In the genomic region with DNA sequence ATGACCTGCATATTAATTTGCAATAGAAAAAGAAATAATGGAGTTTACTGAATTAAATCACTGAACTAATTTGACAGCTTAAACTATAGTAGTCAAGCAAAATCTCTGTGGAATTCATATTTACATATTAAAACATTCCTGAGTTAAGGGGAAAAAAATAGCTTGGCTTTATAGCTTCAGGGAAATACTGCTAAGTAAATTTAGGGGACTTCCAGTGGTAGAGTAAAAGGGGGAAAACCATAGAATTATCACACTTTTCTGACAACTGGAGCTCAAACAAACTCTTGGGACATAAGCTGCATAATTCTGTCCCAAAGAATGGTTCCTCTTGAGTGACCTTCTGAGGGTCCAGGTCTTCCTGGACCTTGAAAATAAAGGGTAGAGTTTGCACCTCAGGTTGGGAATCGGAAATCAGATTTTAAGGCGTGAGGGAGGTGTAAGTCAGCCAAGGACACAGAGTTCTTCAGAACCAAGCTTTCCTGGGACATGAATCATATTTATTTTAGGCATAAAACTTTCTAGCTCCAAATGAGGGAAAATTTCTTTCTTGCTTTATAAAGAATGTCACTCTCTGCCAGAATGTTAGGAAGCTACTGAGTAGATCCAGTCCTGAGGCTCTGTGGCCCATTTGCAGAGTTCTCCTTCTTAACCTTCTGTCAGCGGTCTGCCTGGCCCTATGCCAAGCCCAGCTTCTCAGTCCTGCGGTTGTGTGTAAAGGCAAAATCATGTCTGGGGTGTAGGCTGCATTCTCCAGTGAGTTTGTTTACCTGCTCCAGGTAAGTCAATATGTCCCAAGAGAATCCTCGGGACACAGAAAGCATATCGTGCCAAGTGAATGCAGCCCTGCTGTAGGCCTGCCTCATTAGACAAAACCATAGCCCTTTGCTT, we compare ENCODE assay signal across 9 cellular contexts. TPM values are rescaled to one million over a fixed set of nuclear protein-coding genes. Genes with fewer than 3 reads are reported as not detected.
A peak's percentile ranks its signal among the peaks of the same experiment; 100 is the strongest.
DNase-seq lines count a peak whose midpoint lies in the region; ATAC-seq, FAIRE-seq and TF ChIP-seq lines count a peak whose summit lies in the region.
"Had no signal": no experiment of that assay in that cellular context is flagged by ENCODE, and none has a peak within 500 bp of the region (broad histone marks: within the 10 kb centered on the region; RNA-seq: fewer than 3 reads in every experiment).

No MANE protein-coding gene starts in this region.

- H3K18ac ChIP-seq in H1 (ENCODE audit: extremely low read depth, low read length) = no peak overlapping the region

- H2BK120ac ChIP-seq in H1 (replicated peaks; ENCODE audit: low read depth, low read length) = no peak overlapping the region

- no peak for TF ChIP-seq POLR2A in H1 (IDR thresholded peaks at IDR 0.05; ENCODE audit: control extremely low read depth in 1 of 2, low read depth in 2 of 2, low read length in 2 of 2)

- no peak overlapping the region for H3K4me3 Mint-ChIP-seq in osteocyte (ENCODE audit: unreplicated experiment)
- no peak overlapping the region for H3K4me3 Mint-ChIP-seq in activated T-helper 2 cell treated with anti-CD3 and anti-CD28 coated beads, Interferon-gamma antibody, Interleukin-2, Interleukin-4, amounts not matched to agents 10 μg/mL and 5 μg/mL and 100 μg/mL, durations not matched to agents 14 hours and 24 hours and 36 hours (ENCODE audit: low read depth)
- H3K4me3 Mint-ChIP-seq: activated CD4-positive, alpha-beta T cell treated with anti-CD3 and anti-CD28 coated beads, Interleukin-2, amount 10 ng/mL, durations not matched to agents 7 days and 5 days had no signal

- no peak for ATAC-seq in GM19397 (IDR thresholded peaks at IDR 0.05; ENCODE audit: unreplicated experiment)
- ATAC-seq in HG02840 (IDR thresholded peaks at IDR 0.05; ENCODE audit: low FRiP score, unreplicated experiment) = no peak
- no peak for ATAC-seq in GM21825 (IDR thresholded peaks at IDR 0.05; ENCODE audit: unreplicated experiment)

- H3K79me2 ChIP-seq in H1 (ENCODE audit: control insufficient read depth in 1 of 2, insufficient read depth in 2 of 2, low read length in 2 of 2) = no peaks in the 10 kb centered on the region

- TF ChIP-seq CTCF in H1 (IDR thresholded peaks at IDR 0.05; ENCODE audit: control extremely low read depth in 1 of 3, insufficient read depth in 1 of 3, low read depth in 1 of 3, low read length in 3 of 3) (no peak), osteocyte (IDR thresholded peaks at IDR 0.05) (no peak)

- no peak overlapping the region for H2AK5ac ChIP-seq in H1 (ENCODE audit: low read depth, low read length)

- H2BK15ac ChIP-seq in H1 (ENCODE audit: low read length) = no peak overlapping the region

- no peak for TF ChIP-seq EP300 in H1 (IDR thresholded peaks at IDR 0.05; ENCODE audit: borderline replicate concordance in 1 of 2, low read depth in 2 of 2, low read length in 2 of 2)

- intact Hi-C loops in activated T-helper 2 cell treated with anti-CD3 and anti-CD28 coated beads, Interferon-gamma antibody, Interleukin-2, Interleukin-4, amounts not matched to agents 10 μg/mL and 5 μg/mL and 100 μg/mL, durations not matched to agents 14 hours and 24 hours and 36 hours (cut with micrococcal nuclease) = no loop called here

- POLR2A ChIA-PET in H1 (lab: Charles Lee; ENCODE audit: partially characterized antibody) = interaction anchor here (1.8 kb wide), 1 partner anchor 52 kb away, joined by 5 read pairs; the partner anchor contains the start of gene CCNG2

- DNase-seq in DMS 273 treated with DMSO at 0.1 percent for 48 hours (lab: John Stamatoyannopoulos, UW) = peak; percentile 23
- peak; percentile 84 for DNase-seq in NCI-H2171 (lab: John Stamatoyannopoulos, UW)
- no peak for DNase-seq in H1 (ENCODE audit: low read depth in 1 of 2, low spot score in 2 of 2)
- peak; percentile 84 for DNase-seq in osteocyte (ENCODE audit: extremely low spot score, unreplicated experiment)
- DNase-seq in activated T-helper 2 cell treated with anti-CD3 and anti-CD28 coated beads, Interferon-gamma antibody, Interleukin-2, Interleukin-4, amounts not matched to agents 10 μg/mL and 5 μg/mL and 100 μg/mL, durations not matched to agents 14 hours and 24 hours and 36 hours (ENCODE audit: low spot score) = no peak
- DNase-seq: activated CD4-positive, alpha-beta T cell treated with anti-CD3 and anti-CD28 coated beads, Interleukin-2, amount 10 ng/mL, durations not matched to agents 7 days and 5 days had no signal

- peak overlapping the region; percentile 64 for H3K27ac Mint-ChIP-seq in osteocyte (ENCODE audit: unreplicated experiment)
- H3K27ac Mint-ChIP-seq in activated T-helper 2 cell treated with anti-CD3 and anti-CD28 coated beads, Interferon-gamma antibody, Interleukin-2, Interleukin-4, amounts not matched to agents 10 μg/mL and 5 μg/mL and 100 μg/mL, durations not matched to agents 14 hours and 24 hours and 36 hours = no peak overlapping the region
- H3K27ac Mint-ChIP-seq: activated CD4-positive, alpha-beta T cell treated with anti-CD3 and anti-CD28 coated beads, Interleukin-2, amount 10 ng/mL, durations not matched to agents 7 days and 5 days had no signal

- peaks cover 16% of the 10 kb centered on the region for H3K4me1 Mint-ChIP-seq in osteocyte (ENCODE audit: unreplicated experiment)
- H3K4me1 Mint-ChIP-seq in activated T-helper 2 cell treated with anti-CD3 and anti-CD28 coated beads, Interferon-gamma antibody, Interleukin-2, Interleukin-4, amounts not matched to agents 10 μg/mL and 5 μg/mL and 100 μg/mL, durations not matched to agents 14 hours and 24 hours and 36 hours (ENCODE audit: low read depth) = peaks cover 10% of the 10 kb centered on the region

- no peak overlapping the region for H4K8ac ChIP-seq in H1 (ENCODE audit: extremely low read depth, insufficient read depth, low read length)

- no peak overlapping the region for H3K4ac ChIP-seq in H1 (replicated peaks; ENCODE audit: insufficient read length, low read depth, low read length)

- peaks cover 27% of the 10 kb centered on the region for H3K27me3 Mint-ChIP-seq in osteocyte (ENCODE audit: unreplicated experiment)
- H3K27me3 Mint-ChIP-seq in activated T-helper 2 cell treated with anti-CD3 and anti-CD28 coated beads, Interferon-gamma antibody, Interleukin-2, Interleukin-4, amounts not matched to agents 10 μg/mL and 5 μg/mL and 100 μg/mL, durations not matched to agents 14 hours and 24 hours and 36 hours (ENCODE audit: low read depth) = peaks cover 27% of the 10 kb centered on the region

- H2AFZ ChIP-seq in H1 (ENCODE audit: low read length) = 0 out of 2 replicates have a peak overlapping the region, but pooled peaks have one; percentile 23

- no peak overlapping the region for H3K4me2 ChIP-seq in H1 (ENCODE audit: insufficient read depth in 1 of 2, low read depth in 2 of 2, low read length in 2 of 2)

- H4K91ac ChIP-seq in H1 (replicated peaks; ENCODE audit: insufficient read length, low read length) = no peak overlapping the region

- no peak overlapping the region for H3K23ac ChIP-seq in H1 (ENCODE audit: insufficient read length)

- H3K9me3 Mint-ChIP-seq in osteocyte (ENCODE audit: unreplicated experiment) = no peaks in the 10 kb centered on the region
- H3K9me3 Mint-ChIP-seq in activated T-helper 2 cell treated with anti-CD3 and anti-CD28 coated beads, Interferon-gamma antibody, Interleukin-2, Interleukin-4, amounts not matched to agents 10 μg/mL and 5 μg/mL and 100 μg/mL, durations not matched to agents 14 hours and 24 hours and 36 hours = no peaks in the 10 kb centered on the region

- TF ChIP-seq RAD21 in H1 (IDR thresholded peaks at IDR 0.05 in 1 of 2, conservative IDR thresholded peaks at IDR 0.05 in 1 of 2; ENCODE audit: low read depth in 2 of 2, low read length in 2 of 2) = no peak

- no peaks in the 10 kb centered on the region for H3K36me3 ChIP-seq in H1 (ENCODE audit: control insufficient read depth in 2 of 4, insufficient read depth in 4 of 4, low read length in 3 of 4)

- no peaks in the 10 kb centered on the region for H3K79me1 ChIP-seq in H1 (ENCODE audit: low read depth, low read length)

- H3K9me3 ChIP-seq in H1 (ENCODE audit: insufficient read depth in 2 of 2, low read depth in 1 of 2, low read length in 1 of 2) = no peaks in the 10 kb centered on the region

- no peak overlapping the region for H3K27ac ChIP-seq in H1 (ENCODE audit: low read depth, low read length)

- H3K23me2 ChIP-seq in H1 (ENCODE audit: low read depth, low read length) = no peaks in the 10 kb centered on the region

- H4K20me1 ChIP-seq in H1 (replicated peaks in 1 of 2; ENCODE audit: control insufficient read depth in 1 of 2, insufficient read depth in 2 of 2, low read length in 2 of 2) = no peaks in the 10 kb centered on the region

- H3K14ac ChIP-seq in H1 (ENCODE audit: insufficient read length) = no peak overlapping the region

- H3K4me1 ChIP-seq in H1 (replicated peaks in 1 of 4; ENCODE audit: control insufficient read depth in 3 of 4, insufficient read depth in 4 of 4, low read length in 3 of 4) = no peaks in the 10 kb centered on the region

- H2BK12ac ChIP-seq in H1 (ENCODE audit: low read depth, low read length) = no peak overlapping the region

- no peak overlapping the region for H3K56ac ChIP-seq in H1 (replicated peaks; ENCODE audit: insufficient read length, low read depth, low read length)

- no peak overlapping the region; a peak in 1 of 8 replicates for H3K4me3 ChIP-seq in H1 (ENCODE audit: extremely low read depth in 1 of 4, insufficient read depth in 2 of 4, low read depth in 3 of 4, low read length in 4 of 4)

- no peaks in the 10 kb centered on the region for H3K27me3 ChIP-seq in H1 (replicated peaks in 1 of 4; ENCODE audit: control insufficient read depth in 3 of 4, extremely low read depth in 1 of 4, insufficient read depth in 3 of 4, low read length in 3 of 4)

- no peak overlapping the region for H4K5ac ChIP-seq in H1 (ENCODE audit: insufficient read length, low read depth, low read length)

- CTCF ChIA-PET in H1 (lab: Charles Lee; ENCODE audit: partially characterized antibody) = interaction anchor here (0.9 to 3.0 kb wide), 9 partner anchors 9 to 600 kb away, joined by 3 to 21 read pairs (median 3); no protein-coding TSS in a partner anchor

- no peak overlapping the region for H2BK5ac ChIP-seq in H1 (ENCODE audit: low read depth, low read length)

- WGBS in H1 (ENCODE audit: extremely low coverage in 1 of 2, insufficient coverage in 1 of 2, insufficient read length in 1 of 2, insufficient replicate concordance in 2 of 2, low coverage in 1 of 2, low lambda C conversion rate in 2 of 2, missing lambda C conversion rate in 1 of 2), 2 experiments = 85% methylated on average over 6 of the region's 6 CpGs; no CpG with 5 or more reads in 1 of the 2 experiments

- no peak overlapping the region for H3K9ac ChIP-seq in H1 (replicated peaks in 1 of 4; ENCODE audit: extremely low read depth in 1 of 4, low read depth in 3 of 4, low read length in 3 of 4)

- no peak overlapping the region for H2BK20ac ChIP-seq in H1 (ENCODE audit: low read length)

- no peaks in the 10 kb centered on the region for H3K36me3 Mint-ChIP-seq in osteocyte (ENCODE audit: unreplicated experiment)
- H3K36me3 Mint-ChIP-seq in activated T-helper 2 cell treated with anti-CD3 and anti-CD28 coated beads, Interferon-gamma antibody, Interleukin-2, Interleukin-4, amounts not matched to agents 10 μg/mL and 5 μg/mL and 100 μg/mL, durations not matched to agents 14 hours and 24 hours and 36 hours (ENCODE audit: low read depth) = no peaks in the 10 kb centered on the region

- peak; percentile 45 for FAIRE-seq in H1 (lab: Jason Lieb, UNC)

RNA-seq across cellular contexts. Expression of gene CCNI, which starts 28.9 kb away (rescaled TPM):
- total RNA-seq in H1 (2021; fragmentation: NEBNext Ultra II Directional; extraction: Animal tissue kit (Norgen Biotek cat#: 25700)) = 223 and 234 TPM in 2 replicates
- 64.8 and 97.8 TPM in 2 replicates for polyA plus RNA-seq in H1 (2011; rRNA removed)
- 81.2 TPM for polyA plus RNA-seq in H1 (2011; cell fraction: cytosol; rRNA removed)
- polyA plus RNA-seq in H1 (2011; cell fraction: nucleus; rRNA removed) = 37.7 TPM
- 164 to 315 TPM (median 178 TPM) in 4 replicates for polyA plus RNA-seq in H1 (2012, experiment 1 of 2)
- 92.4 TPM for polyA plus RNA-seq in H1 (2012, experiment 2 of 2)
- 165 TPM for polyA plus RNA-seq in H1 (2013, experiment 1 of 2)
- polyA plus RNA-seq in H1 (2013, experiment 2 of 2) = 165 TPM
- polyA minus RNA-seq in H1 (2011; rRNA and poly(A)+ RNA removed) = 348 and 404 TPM in 2 replicates
- polyA minus RNA-seq in H1 (2011; cell fraction: cytosol; rRNA and poly(A)+ RNA removed) = 156 TPM
- 113 TPM for polyA minus RNA-seq in H1 (2011; cell fraction: nucleus; rRNA and poly(A)+ RNA removed)
- total RNA-seq in osteocyte = 320 and 329 TPM in 2 replicates
- 321 and 330 TPM in 2 replicates for total RNA-seq in activated T-helper 2 cell treated with anti-CD3 and anti-CD28 coated beads, Interferon-gamma antibody, Interleukin-2, Interleukin-4, amounts not matched to agents 10 μg/mL and 5 μg/mL and 100 μg/mL, durations not matched to agents 14 hours and 24 hours and 36 hours

RNA-seq across cellular contexts. Expression of gene CCNG2, which starts 52.4 kb away (rescaled TPM):
- total RNA-seq in H1 (2021; fragmentation: NEBNext Ultra II Directional; extraction: Animal tissue kit (Norgen Biotek cat#: 25700)) = 13.9 and 15.4 TPM in 2 replicates
- 2.2 and 3.5 TPM in 2 replicates for polyA plus RNA-seq in H1 (2011; rRNA removed)
- polyA plus RNA-seq in H1 (2011; cell fraction: cytosol; rRNA removed) = 4.2 TPM
- polyA plus RNA-seq in H1 (2011; cell fraction: nucleus; rRNA removed) = 4.4 TPM
- polyA plus RNA-seq in H1 (2012, experiment 1 of 2) = 7.0 to 10.9 TPM (median 8.0 TPM) in 4 replicates
- polyA plus RNA-seq in H1 (2012, experiment 2 of 2) = 2.7 TPM
- polyA plus RNA-seq in H1 (2013, experiment 1 of 2) = 7.2 TPM
- 7.3 TPM for polyA plus RNA-seq in H1 (2013, experiment 2 of 2)
- 3.9 and 5.0 TPM in 2 replicates for polyA minus RNA-seq in H1 (2011; rRNA and poly(A)+ RNA removed)
- polyA minus RNA-seq in H1 (2011; cell fraction: cytosol; rRNA and poly(A)+ RNA removed) = 4.8 TPM
- 10.2 TPM for polyA minus RNA-seq in H1 (2011; cell fraction: nucleus; rRNA and poly(A)+ RNA removed)
- total RNA-seq in osteocyte = 73.3 and 73.6 TPM in 2 replicates
- 34.3 and 35.2 TPM in 2 replicates for total RNA-seq in activated T-helper 2 cell treated with anti-CD3 and anti-CD28 coated beads, Interferon-gamma antibody, Interleukin-2, Interleukin-4, amounts not matched to agents 10 μg/mL and 5 μg/mL and 100 μg/mL, durations not matched to agents 14 hours and 24 hours and 36 hours

Comparison
In these comparisons a context has a peak if more than half of its experiments do, and no peak if none do; other contexts are left out.
1. DNase-seq: peak in DMS 273 treated with DMSO at 0.1 percent for 48 hours (single experiment), NCI-H2171 (single experiment) and osteocyte (single experiment); none in H1 (0 of 2) and activated T-helper 2 cell treated with anti-CD3 and anti-CD28 coated beads, Interferon-gamma antibody, Interleukin-2, Interleukin-4, amounts not matched to agents 10 μg/mL and 5 μg/mL and 100 μg/mL, durations not matched to agents 14 hours and 24 hours and 36 hours (single experiment).